In genomic region chr3:195003006-195003892, GRCh38 we compare ENCODE assay signal across 9 cellular contexts.
DNase-seq lines count a peak whose midpoint lies in the region; ATAC-seq and TF ChIP-seq lines count a peak whose summit lies in the region.
"Had no signal": no experiment of that assay in that cellular context is flagged by ENCODE, and none has a peak within 500 bp of the region (broad histone marks: within the 10 kb centered on the region; RNA-seq: fewer than 3 reads in every experiment).

No MANE protein-coding gene starts in this region.

- H3K9me3 Mint-ChIP-seq in osteocyte (ENCODE audit: unreplicated experiment) = no peaks in the 10 kb centered on the region

- no peak for TF ChIP-seq POLR2A in erythroblast (IDR thresholded peaks at IDR 0.05; ENCODE audit: low read length)

- no peak overlapping the region for H3K4me3 Mint-ChIP-seq in osteocyte (ENCODE audit: unreplicated experiment)

- DNase-seq in DMS 273 (lab: John Stamatoyannopoulos, UW; ENCODE audit: unreplicated experiment) (peak; percentile 80), NCI-H82 treated with DMSO at 0.1 percent for 48 hours (lab: John Stamatoyannopoulos, UW; ENCODE audit: unreplicated experiment) (peak; percentile 56), osteocyte (ENCODE audit: extremely low spot score, unreplicated experiment) (peak; percentile 67), erythroblast (lab: John Stamatoyannopoulos, UW) (no peak), OCI-M2 (lab: John Stamatoyannopoulos, UW; ENCODE audit: unreplicated experiment) (no peak), NCI-H2029 treated with DMSO at 0.1 percent for 48 hours (lab: John Stamatoyannopoulos, UW) (no peak), T-helper 2 cell (no peak)
- DNase-seq: T1000 had no signal

- H3K4me1 Mint-ChIP-seq in osteocyte (ENCODE audit: unreplicated experiment) = peaks cover 21% of the 10 kb centered on the region

- peak; percentile 72 for ATAC-seq in esophagus mucosa

- H3K27ac Mint-ChIP-seq in osteocyte (ENCODE audit: unreplicated experiment) = no peak overlapping the region

- no peaks in the 10 kb centered on the region for H3K36me3 Mint-ChIP-seq in osteocyte (ENCODE audit: unreplicated experiment)

- no peak for TF ChIP-seq CTCF in osteocyte (IDR thresholded peaks at IDR 0.05)

- H3K27me3 Mint-ChIP-seq in osteocyte (ENCODE audit: unreplicated experiment) = peaks cover 61% of the 10 kb centered on the region

Comparison
In these comparisons a context has a peak if more than half of its experiments do, and no peak if none do; other contexts are left out.
1. DNase-seq: peak in DMS 273 (single experiment), NCI-H82 treated with DMSO at 0.1 percent for 48 hours (single experiment) and osteocyte (single experiment); none in erythroblast (0 of 2), OCI-M2 (single experiment), NCI-H2029 treated with DMSO at 0.1 percent for 48 hours (single experiment) and T-helper 2 cell (0 of 5).